Comparison of ENCODE assay signal across 1 cellular context in genomic region chr15:90716976-90717821, GRCh38.
A peak's percentile ranks its signal among the peaks of the same experiment; 100 is the strongest.
TF ChIP-seq lines count a peak whose summit lies in the region.

BLM (plus strand) TSS chr15:90717346; CDS start chr15:90747393, 30,047 bp downstream.

TF ChIP-seq in HepG2, 621 proteins besides CTCF, POLR2A, EP300 and RAD21 (continued from another document and continues in another):
- TF ChIP-seq ARID4A (CRISPR knock-in tag; IDR thresholded peaks at IDR 0.05; ENCODE audit: borderline replicate concordance) (peak; percentile 100), ZNF121 (CRISPR knock-in tag; IDR thresholded peaks at IDR 0.05) (no peak), KDM5B (CRISPR knock-in tag; IDR thresholded peaks at IDR 0.05; ENCODE audit: borderline replicate concordance) (no peak; the same call in 1 of the 2 replicates), ZNF333 (CRISPR knock-in tag; IDR thresholded peaks at IDR 0.05; ENCODE audit: borderline replicate concordance) (no peak), ZIK1 (CRISPR knock-in tag; IDR thresholded peaks at IDR 0.05; ENCODE audit: borderline replicate concordance, low read depth) (0 out of 2 replicates have a peak, but pooled peaks have one; percentile 36), ZNF331 (CRISPR knock-in tag; IDR thresholded peaks at IDR 0.05) (peak; percentile 53; the same call in 1 of the 2 replicates), HOXA9 (CRISPR knock-in tag; IDR thresholded peaks at IDR 0.05; ENCODE audit: borderline replicate concordance) (0 out of 2 replicates have a peak, but pooled peaks have one; percentile 79), ZNF512B (CRISPR knock-in tag; IDR thresholded peaks at IDR 0.05; ENCODE audit: borderline replicate concordance) (no peak), ZNF501 (CRISPR knock-in tag; IDR thresholded peaks at IDR 0.05) (peak; percentile 66), ZBTB39 (CRISPR knock-in tag; IDR thresholded peaks at IDR 0.05) (no peak), ZNF557 (CRISPR knock-in tag; IDR thresholded peaks at IDR 0.05) (no peak), ZNF768 (CRISPR knock-in tag; IDR thresholded peaks at IDR 0.05) (peak; percentile 74; the same call in 1 of the 2 replicates), CREBL2 (CRISPR knock-in tag; IDR thresholded peaks at IDR 0.05; ENCODE audit: borderline replicate concordance) (no peak), ZNF33B (CRISPR knock-in tag; IDR thresholded peaks at IDR 0.05) (no peak; the same call in 1 of the 2 replicates), NFKB2 (CRISPR knock-in tag; IDR thresholded peaks at IDR 0.05; ENCODE audit: borderline replicate concordance) (peak; percentile 67; the same call in 1 of the 2 replicates), NFRKB (IDR thresholded peaks at IDR 0.05) (no peak), KDM4B (CRISPR knock-in tag; IDR thresholded peaks at IDR 0.05) (no peak), ZNF543 (CRISPR knock-in tag; IDR thresholded peaks at IDR 0.05) (no peak), PAF1 (CRISPR knock-in tag; IDR thresholded peaks at IDR 0.05) (no peak), SSRP1 (CRISPR knock-in tag; IDR thresholded peaks at IDR 0.05) (no peak), ZC3H4 (CRISPR knock-in tag; IDR thresholded peaks at IDR 0.05; ENCODE audit: borderline replicate concordance) (no peak), NR2F6 (IDR thresholded peaks at IDR 0.05) (no peak), NR2F6 (CRISPR knock-in tag; IDR thresholded peaks at IDR 0.05) (no peak; the same call in 1 of the 2 replicates), NRL (CRISPR knock-in tag; IDR thresholded peaks at IDR 0.05; ENCODE audit: borderline replicate concordance) (0 out of 2 replicates have a peak, but pooled peaks have one; percentile 77), MTERF4 (CRISPR knock-in tag; IDR thresholded peaks at IDR 0.05) (no peak), AFF4 (CRISPR knock-in tag; IDR thresholded peaks at IDR 0.05) (no peak), ZNF281 (CRISPR knock-in tag; IDR thresholded peaks at IDR 0.05; ENCODE audit: borderline replicate concordance) (no peak), ZGPAT (CRISPR knock-in tag; IDR thresholded peaks at IDR 0.05) (peak; percentile 76), ZFP36L1 (CRISPR knock-in tag; IDR thresholded peaks at IDR 0.05) (peak; percentile 99), HMG20B (CRISPR knock-in tag; conservative IDR thresholded peaks at IDR 0.05) (no peak), ZNF773 (CRISPR knock-in tag; IDR thresholded peaks at IDR 0.05; ENCODE audit: borderline replicate concordance) (no peak; the same call in 1 of the 2 replicates), HMGXB4 (CRISPR knock-in tag; IDR thresholded peaks at IDR 0.05; ENCODE audit: borderline replicate concordance in 1 of 2, low read depth in 1 of 2) (0 out of 4 replicates have a peak, but pooled peaks of 1 of the 2 experiments have one; percentile 31), SRF (IDR thresholded peaks at IDR 0.05; ENCODE audit: low read depth, low read length) (no peak), SIX1 (CRISPR knock-in tag; IDR thresholded peaks at IDR 0.05; ENCODE audit: borderline replicate concordance) (no peak), HDAC6 (IDR thresholded peaks at IDR 0.05; ENCODE audit: low read depth, low read length) (no peak), ZNF777 (CRISPR knock-in tag; IDR thresholded peaks at IDR 0.05) (peak; percentile 43; the same call in 1 of the 2 replicates)
